Comparison of ENCODE assay signal across 24 cellular contexts in the genomic region with DNA sequence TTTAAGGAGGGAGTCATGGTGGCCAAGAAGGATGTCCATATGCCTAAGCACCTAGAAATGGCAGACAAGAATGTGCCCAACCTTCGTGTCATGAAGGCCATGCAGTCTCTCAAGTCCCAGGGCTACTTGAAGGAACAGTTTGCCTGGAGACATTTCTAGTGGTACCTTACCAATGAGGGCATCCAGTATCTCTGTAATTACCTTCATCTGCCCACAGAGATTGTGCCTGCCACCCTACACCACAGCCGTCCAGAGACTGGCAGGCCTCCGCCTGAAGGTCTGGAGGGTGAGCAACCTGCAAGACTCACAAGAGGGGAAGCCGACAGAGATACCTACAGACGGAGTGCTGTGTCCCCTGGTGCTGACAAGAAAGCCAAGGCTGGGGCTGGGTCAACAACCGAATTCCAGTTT.
DNase-seq lines count a peak whose midpoint lies in the region; ATAC-seq and TF ChIP-seq lines count a peak whose summit lies in the region.
"Had no signal": no experiment of that assay in that cellular context is flagged by ENCODE, and none has a peak within 500 bp of the region (broad histone marks: within the 10 kb centered on the region; RNA-seq: fewer than 3 reads in every experiment).

No MANE protein-coding gene starts in this region.

- ATAC-seq in DND-41 (ENCODE audit: insufficient read depth, low read depth) (no peak), activated B cell treated with CpG ODN at 0.5 μM for 24 hours (ENCODE audit: low read depth) (no peak), HG02571 (IDR thresholded peaks at IDR 0.05; ENCODE audit: unreplicated experiment) (no peak)
- ATAC-seq: left cardiac atrium, T-cell had no signal

- H3K36me3 ChIP-seq in DND-41 (ENCODE audit: insufficient read depth, low read length) (no peaks in the 10 kb centered on the region; the same call in 1 of the 2 replicates), HUES64 (ENCODE audit: insufficient read depth, low read length) (no peaks in the 10 kb centered on the region)
- H3K36me3 ChIP-seq: cardiac muscle cell, prostate gland had no signal

- H3K9me3 ChIP-seq in DND-41 (ENCODE audit: insufficient read depth, low read length, severe bottlenecking) (no peaks in the 10 kb centered on the region), HUES64 (ENCODE audit: insufficient read depth, low read depth, low read length) (no peaks in the 10 kb centered on the region)
- H3K9me3 ChIP-seq: prostate gland had no signal

- H3K4me1 Mint-ChIP-seq in activated B cell treated with CpG ODN at 0.5 μM for 24 hours (peaks cover 38% of the 10 kb centered on the region), nephron progenitor cell (peaks cover 33% of the 10 kb centered on the region)

- no peak overlapping the region for H3K4me3 Mint-ChIP-seq in activated B cell treated with CpG ODN at 0.5 μM for 24 hours
- H3K4me3 Mint-ChIP-seq in nephron progenitor cell: no peak overlapping the region
- H3K4me3 Mint-ChIP-seq: stimulated activated naive CD8-positive, alpha-beta T cell treated with anti-CD3 and anti-CD28 coated beads, Interleukin-15, Interleukin-2, amounts not matched to agents 100 ng/mL and 50 ng/mL, for 24 hours; T-cell had no signal

- H3K27me3 ChIP-seq in DND-41 (ENCODE audit: insufficient read depth, low read length, poor library complexity): no peaks in the 10 kb centered on the region
- no peaks in the 10 kb centered on the region for H3K27me3 ChIP-seq in HUES64 (ENCODE audit: insufficient read depth, low read length)
- H3K27me3 ChIP-seq: cardiac muscle cell had no signal

- no peak overlapping the region for H3K4me3 ChIP-seq in DND-41 (ENCODE audit: low read depth in 1 of 2, low read length in 2 of 2)
- H3K4me3 ChIP-seq in HUES64 (ENCODE audit: low read length): no peak overlapping the region
- H3K4me3 ChIP-seq: cardiac muscle cell, prostate gland had no signal

- no peak for DNase-seq in DND-41
- no peak for DNase-seq in activated B cell treated with CpG ODN at 0.5 μM for 24 hours
- DNase-seq in nephron progenitor cell: no peak
- no peak for DNase-seq in NCI-H1694 treated with DMSO at 0.1 percent for 48 hours (lab: John Stamatoyannopoulos, UW)
- DNase-seq in islet precursor cell: no peak
- DNase-seq: activated CD4-positive, CD25-positive, alpha-beta regulatory T cell; activated effector memory CD4-positive, alpha-beta T cell treated with Interleukin-2 at 50 U/mL for 16 hours; amniotic stem cell; foreskin melanocyte; KBM-7; left cardiac atrium; MV-4-11; NCI-H2081; NCI-H446 treated with DMSO at 0.1 percent for 48 hours; SHP77; stimulated activated CD4-positive, alpha-beta T cell treated with anti-CD3 and anti-CD28 coated beads, Interleukin-2, amount 100 ng/mL, for 24 hours; T-cell had no signal

- no peak overlapping the region for H2AFZ ChIP-seq in DND-41 (ENCODE audit: low read depth, low read length)

- TF ChIP-seq CTCF in DND-41 (IDR thresholded peaks at IDR 0.05; ENCODE audit: borderline replicate concordance, extremely low read depth, low read length, poor library complexity, severe bottlenecking) (no peak), activated B cell treated with CpG ODN at 0.5 μM for 24 hours (IDR thresholded peaks at IDR 0.05) (no peak), nephron progenitor cell (IDR thresholded peaks at IDR 0.05) (no peak)

- H3K4me1 ChIP-seq in DND-41 (ENCODE audit: insufficient read depth, low read length): peaks cover 50% of the 10 kb centered on the region
- H3K4me1 ChIP-seq in HUES64 (ENCODE audit: insufficient read depth, low read length): peaks cover 30% of the 10 kb centered on the region
- H3K4me1 ChIP-seq: prostate gland had no signal

- CTCF ChIA-PET in activated B cell treated with CpG ODN at 0.5 μM for 24 hours (lab: Charles Lee): no interaction called here

- peaks cover 17% of the 10 kb centered on the region for H3K36me3 Mint-ChIP-seq in activated B cell treated with CpG ODN at 0.5 μM for 24 hours (ENCODE audit: low read depth)
- H3K36me3 Mint-ChIP-seq in nephron progenitor cell (ENCODE audit: low read depth): no peaks in the 10 kb centered on the region
- H3K36me3 Mint-ChIP-seq: T-cell had no signal

- peak overlapping the region; percentile 12 for H3K27ac Mint-ChIP-seq in activated B cell treated with CpG ODN at 0.5 μM for 24 hours
- H3K27ac Mint-ChIP-seq in nephron progenitor cell: peak overlapping the region; percentile 80
- H3K27ac Mint-ChIP-seq: stimulated activated naive CD8-positive, alpha-beta T cell treated with anti-CD3 and anti-CD28 coated beads, Interleukin-15, Interleukin-2, amounts not matched to agents 100 ng/mL and 50 ng/mL, for 24 hours had no signal

- H4K20me1 ChIP-seq in DND-41 (ENCODE audit: insufficient read depth, low read length): peaks cover 2% of the 10 kb centered on the region; the same call in 1 of the 2 replicates

- no peak overlapping the region for H3K4me2 ChIP-seq in DND-41 (ENCODE audit: insufficient read depth, low read length)

- peak overlapping the region; percentile 80 for H3K27ac ChIP-seq in DND-41 (ENCODE audit: low read length)
- H3K27ac ChIP-seq in HUES64 (ENCODE audit: low read depth, low read length): peak overlapping the region; percentile 53; the same call in 1 of the 2 replicates
- H3K27ac ChIP-seq: cardiac muscle cell had no signal

- 84% methylated on average over 6 of the region's 6 CpGs for WGBS in HUES64

- POLR2A ChIA-PET in activated B cell treated with CpG ODN at 0.5 μM for 24 hours (lab: Charles Lee): interaction anchor here (0.6 to 8.0 kb wide), 6 partner anchors 13 to 1664 kb away, joined by 3 to 299 read pairs (median 56); a partner anchor contains a TSS

- H3K9ac ChIP-seq in DND-41 (ENCODE audit: low read depth, low read length): 0 out of 2 replicates have a peak overlapping the region, but pooled peaks have one; percentile 20
- peak overlapping the region; percentile 32; the same call in 1 of the 2 replicates for H3K9ac ChIP-seq in HUES64 (ENCODE audit: low read depth, low read length)

- H3K79me2 ChIP-seq in DND-41 (ENCODE audit: insufficient read depth, low read length): peaks cover 54% of the 10 kb centered on the region

- H3K9me3 Mint-ChIP-seq in activated B cell treated with CpG ODN at 0.5 μM for 24 hours (no peaks in the 10 kb centered on the region), nephron progenitor cell (no peaks in the 10 kb centered on the region)
- H3K9me3 Mint-ChIP-seq: nephron; stimulated activated naive CD8-positive, alpha-beta T cell treated with anti-CD3 and anti-CD28 coated beads, Interleukin-15, Interleukin-2, amounts not matched to agents 100 ng/mL and 50 ng/mL, for 24 hours; T-cell; type B pancreatic cell had no signal

- intact Hi-C loops in activated B cell treated with CpG ODN at 0.5 μM for 24 hours (cut with micrococcal nuclease): no loop called here

- H3K27me3 Mint-ChIP-seq in activated B cell treated with CpG ODN at 0.5 μM for 24 hours (peaks cover 2% of the 10 kb centered on the region), nephron progenitor cell (ENCODE audit: low read depth, poor library complexity) (peaks cover 8% of the 10 kb centered on the region)
- H3K27me3 Mint-ChIP-seq: stimulated activated naive CD8-positive, alpha-beta T cell treated with anti-CD3 and anti-CD28 coated beads, Interleukin-15, Interleukin-2, amounts not matched to agents 100 ng/mL and 50 ng/mL, for 24 hours; T-cell had no signal
